19 cellular contexts compared by ENCODE assay signal in genomic region chr16:11514283-11514682, GRCh38.
DNase-seq lines count a peak whose midpoint lies in the region; ATAC-seq, FAIRE-seq and TF ChIP-seq lines count a peak whose summit lies in the region.
"Had no signal": no experiment of that assay in that cellular context is flagged by ENCODE, and none has a peak within 500 bp of the region (broad histone marks: within the 10 kb centered on the region; RNA-seq: fewer than 3 reads in every experiment).

No MANE protein-coding gene starts in this region.

- FAIRE-seq in K562 (lab: Jason Lieb, UNC) (no peak), HepG2 (lab: Jason Lieb, UNC) (no peak)
- FAIRE-seq: D721Med, GM12892, GM18507, H54 had no signal

- H3K4me1 ChIP-seq in K562 (replicated peaks in 1 of 2; ENCODE audit: control insufficient read depth in 2 of 2, insufficient read depth in 2 of 2, low read length in 2 of 2) (no peaks in the 10 kb centered on the region), HepG2 (ENCODE audit: insufficient read depth, low read length) (peaks cover 13% of the 10 kb centered on the region), neuronal stem cell (ENCODE audit: control insufficient read depth in 2 of 2, insufficient read depth in 1 of 2, low read depth in 1 of 2, low read length in 2 of 2) (peaks cover 14 to 20% of the 10 kb centered on the region in 2 donors), aorta (ENCODE audit: control insufficient read depth in 1 of 2, insufficient read depth in 2 of 2, low read length in 2 of 2) (no peaks in the 10 kb centered on the region)
- H3K4me1 ChIP-seq: Caco-2 had no signal

- TF ChIP-seq RAD21 in K562 (CRISPR knock-in tag; conservative IDR thresholded peaks at IDR 0.05 in 1 of 2, IDR thresholded peaks at IDR 0.05 in 1 of 2) (no peak), HepG2 (CRISPR knock-in tag; IDR thresholded peaks at IDR 0.05) (no peak)

- H3K79me2 ChIP-seq in K562 (ENCODE audit: control insufficient read depth, insufficient read depth, low read length) (no peaks in the 10 kb centered on the region), HepG2 (ENCODE audit: insufficient read depth, low read length) (no peaks in the 10 kb centered on the region)

- H3K14ac ChIP-seq in neuronal stem cell (ENCODE audit: low read length) = no peak overlapping the region

- BruUV-seq in K562 (replicated peaks; lab: Mats Ljungman, UMichigan) (no TSS peak), HepG2 (replicated peaks; lab: Mats Ljungman, UMichigan) (no TSS peak)

- H2AK5ac ChIP-seq in neuronal stem cell (ENCODE audit: low read depth, low read length) = peak overlapping the region; percentile 41

- TF ChIP-seq CTCF in K562 (IDR thresholded peaks at IDR 0.05 in 2 of 3, conservative IDR thresholded peaks at IDR 0.05 in 1 of 3; ENCODE audit: insufficient read depth in 2 of 3, low read depth in 1 of 3, low read length in 3 of 3) (no peak), HepG2 (CRISPR knock-in tag; IDR thresholded peaks at IDR 0.05) (0 out of 2 replicates have a peak, but pooled peaks have one; percentile 5)

- H3K36me3 ChIP-seq in K562 (ENCODE audit: control insufficient read depth, insufficient read depth, low read length) (no peaks in the 10 kb centered on the region), HepG2 (replicated peaks in 1 of 2; ENCODE audit: control insufficient read depth in 1 of 2, insufficient read depth in 2 of 2, low read length in 2 of 2) (no peaks in the 10 kb centered on the region), neuronal stem cell (replicated peaks in 1 of 2; ENCODE audit: control insufficient read depth in 2 of 2, insufficient read depth in 2 of 2, low read length in 2 of 2) (no peaks in the 10 kb centered on the region), aorta (ENCODE audit: control insufficient read depth in 1 of 2, insufficient read depth in 2 of 2, low read length in 1 of 2) (no peaks in the 10 kb centered on the region)

- ATAC-seq in K562 = peak; percentile 40; the same call in 1 of the 3 replicates
- ATAC-seq in HepG2 = peak; percentile 64
- peak; percentile 19 for ATAC-seq in aorta (ENCODE audit: low FRiP score)
- ATAC-seq: HCT116 had no signal

- intact Hi-C loops in K562 (cut with micrococcal nuclease) = no loop called here
- intact Hi-C loops in HepG2 (cut with micrococcal nuclease; ENCODE audit: unreplicated experiment) = no loop called here
- intact Hi-C loops in aorta (cut with DNase I) = loop anchor here in 1 of 2 donors (2.0 kb wide), 1 partner anchor 71 kb away; no protein-coding TSS in a partner anchor

- H3K27ac ChIP-seq in K562 (ENCODE audit: extremely low read depth, low read depth, low read length) (no peak overlapping the region), HepG2 (ENCODE audit: extremely low read length, insufficient read depth, low read length) (no peak overlapping the region), neuronal stem cell (replicated peaks; ENCODE audit: low read length) (no peak overlapping the region), aorta (ENCODE audit: low read depth in 1 of 2, low read length in 2 of 2) (no peak overlapping the region)
- H3K27ac ChIP-seq: C4-2B, GM23248 had no signal

- WGBS in K562 (ENCODE audit: insufficient coverage, low coverage, missing lambda C conversion rate) = 21% methylated on average over 13 of the region's 14 CpGs
- 45% methylated on average over 14 of the region's 14 CpGs for WGBS in HepG2 (ENCODE audit: low lambda C conversion rate)
- WGBS in neuronal stem cell (ENCODE audit: extremely low coverage in 2 of 2, insufficient read length in 2 of 2, insufficient replicate concordance in 1 of 2), 2 donors = no CpG with 5 or more reads among the region's 14 CpGs
- WGBS in aorta, 2 donors = 90 to 92% methylated on average over 14 of the region's 14 CpGs

- in situ Hi-C loops in K562 (cut with MboI) (no loop called here), HepG2 (cut with HindIII; ENCODE audit: extremely low pct_ligation_motif_present, low pct_unique_long_range_greater_than_20kb) (loop anchor here (25.0 kb wide), 1 partner anchor 102 kb away; no protein-coding TSS in a partner anchor), ACHN (cut with HindIII; ENCODE audit: low pct_ligation_motif_present, low pct_unique_long_range_greater_than_20kb, low sequenced_read_pairs) (no loop called here)

- peak overlapping the region; percentile 65 for H3K23ac ChIP-seq in neuronal stem cell (ENCODE audit: low read depth, low read length, poor library complexity)

- H2BK15ac ChIP-seq in neuronal stem cell (ENCODE audit: low read length) = peak overlapping the region; percentile 93

- H3K79me1 ChIP-seq in neuronal stem cell (ENCODE audit: low read depth, low read length) = no peaks in the 10 kb centered on the region

- H3K9me1 ChIP-seq in K562 (ENCODE audit: control insufficient read depth, insufficient read depth, low read length) = no peaks in the 10 kb centered on the region

- H3K4me3 ChIP-seq in K562 (no peak overlapping the region), HepG2 (replicated peaks in 1 of 3; ENCODE audit: insufficient read depth in 1 of 3, low read depth in 2 of 3, low read length in 3 of 3) (no peak overlapping the region), neuronal stem cell (ENCODE audit: low read length in 2 of 2) (no peak overlapping the region), aorta (ENCODE audit: low read length in 2 of 2) (no peak overlapping the region)
- H3K4me3 ChIP-seq: GM23248 had no signal

- no peak overlapping the region for H4K8ac ChIP-seq in neuronal stem cell (ENCODE audit: low read depth, low read length)

- H3K9ac ChIP-seq in K562 (ENCODE audit: insufficient read depth in 1 of 2, low read depth in 2 of 2, low read length in 2 of 2) (no peak overlapping the region), HepG2 (ENCODE audit: insufficient read depth, low read depth, low read length) (no peak overlapping the region), neuronal stem cell (ENCODE audit: low read depth, low read length, poor library complexity) (peak overlapping the region; percentile 2)
- H3K9ac ChIP-seq: GM23248 had no signal

- TF ChIP-seq EP300 in K562 (IDR thresholded peaks at IDR 0.05; ENCODE audit: low read length) (no peak), HepG2 (IDR thresholded peaks at IDR 0.05; ENCODE audit: low read depth in 2 of 2, low read length in 2 of 2) (no peak), HepG2 (CRISPR knock-in tag; IDR thresholded peaks at IDR 0.05; ENCODE audit: borderline replicate concordance) (no peak)

- POLR2A ChIA-PET in K562 (lab: Yijun Ruan, JAX) (interaction anchor here (0.6 kb wide), 1 partner anchor 89 kb away, joined by 3 read pairs; no protein-coding TSS in a partner anchor), HepG2 (lab: Yijun Ruan, JAX) (no interaction called here)

- peak overlapping the region; percentile 0 for H2BK12ac ChIP-seq in neuronal stem cell (ENCODE audit: low read length)

- H3K4me2 ChIP-seq in K562 (ENCODE audit: insufficient read depth, low read length) (no peak overlapping the region), HepG2 (ENCODE audit: low read depth, low read length) (0 out of 2 replicates have a peak overlapping the region, but pooled peaks have one; percentile 22), neuronal stem cell (ENCODE audit: insufficient read depth, low read length, poor library complexity, severe bottlenecking) (no peak overlapping the region)

- H4K20me1 ChIP-seq in K562 (replicated peaks; ENCODE audit: control insufficient read depth, insufficient read depth, low read length) = 0 out of 2 replicates have a peak, but pooled peaks cover 8% of the 10 kb centered on the region
- no peaks in the 10 kb centered on the region for H4K20me1 ChIP-seq in HepG2 (ENCODE audit: insufficient read depth, low read length)

- H3K27me3 ChIP-seq in K562 (ENCODE audit: control insufficient read depth in 2 of 2, insufficient read depth in 2 of 2, low read length in 2 of 2) = peaks cover 10 to 43% of the 10 kb centered on the region in 2 experiments; a peak in 4 of 5 replicates
- H3K27me3 ChIP-seq in HepG2 (ENCODE audit: control insufficient read depth in 1 of 2, insufficient read depth in 2 of 2, low read length in 2 of 2) = peaks cover 11 to 54% of the 10 kb centered on the region in 2 experiments
- H3K27me3 ChIP-seq in neuronal stem cell (ENCODE audit: control insufficient read depth in 3 of 3, insufficient read depth in 3 of 3, low read depth in 1 of 3, low read length in 3 of 3) = no peaks in the 10 kb centered on the region
- no peaks in the 10 kb centered on the region for H3K27me3 ChIP-seq in aorta (ENCODE audit: control insufficient read depth in 1 of 2, insufficient read depth in 2 of 2, low read length in 1 of 2)

- no peak overlapping the region for H4K91ac ChIP-seq in neuronal stem cell (ENCODE audit: low read depth, low read length, poor library complexity)

- DNase-seq in K562 (ENCODE audit: extremely low read depth in 1 of 4, low spot score in 3 of 4) = no peak
- DNase-seq in HepG2 (ENCODE audit: low spot score) = no peak
- no peak for DNase-seq in neuronal stem cell (ENCODE audit: low spot score)
- no peak for DNase-seq in aorta
- DNase-seq in mucosa of gallbladder (ENCODE audit: low spot score) = no peak
- no peak for DNase-seq in NCI-H2029 (lab: John Stamatoyannopoulos, UW)
- DNase-seq in ACHN = no peak
- DNase-seq: AML-193; Caco-2; CD4-positive, alpha-beta T cell; GDM1; GM23248; HFFc6 had no signal

- peak overlapping the region; percentile 92 for H3K18ac ChIP-seq in neuronal stem cell (ENCODE audit: low read length)

- no peak overlapping the region for H3K4ac ChIP-seq in neuronal stem cell (ENCODE audit: low read length)

- H2AFZ ChIP-seq in K562 (ENCODE audit: low read depth, low read length) (no peak overlapping the region), HepG2 (ENCODE audit: low read length) (no peak overlapping the region), neuronal stem cell (ENCODE audit: low read length) (peak overlapping the region; percentile 57)
- H2AFZ ChIP-seq: GM23248 had no signal

- H2BK120ac ChIP-seq in neuronal stem cell (ENCODE audit: low read depth, low read length) = peak overlapping the region; percentile 62

- peak overlapping the region; percentile 19 for H2BK5ac ChIP-seq in neuronal stem cell (ENCODE audit: low read length)

- CTCF ChIA-PET in K562 (lab: Yijun Ruan, JAX; ENCODE audit: low intra/inter-chr PET ratio) = no interaction called here
- CTCF ChIA-PET in HepG2 (lab: Yijun Ruan, JAX; ENCODE audit: low intra/inter-chr PET ratio, low total read pairs) = no interaction called here

- H3K9me3 ChIP-seq in K562 (replicated peaks; ENCODE audit: control insufficient read depth, insufficient read depth, low read depth, low read length) (no peaks in the 10 kb centered on the region), HepG2 (ENCODE audit: low read length) (no peaks in the 10 kb centered on the region), neuronal stem cell (replicated peaks in 1 of 2; ENCODE audit: control insufficient read depth in 2 of 2, insufficient read depth in 1 of 2, low read depth in 1 of 2, low read length in 2 of 2) (peaks cover 0 to 4% of the 10 kb centered on the region in 2 donors), aorta (ENCODE audit: control insufficient read depth, low read length) (no peaks in the 10 kb centered on the region)
- H3K9me3 ChIP-seq: Caco-2 had no signal

- TF ChIP-seq POLR2A in K562 (conservative IDR thresholded peaks at IDR 0.05) = no peak
- no peak for TF ChIP-seq POLR2A in HepG2 (IDR thresholded peaks at IDR 0.05; ENCODE audit: insufficient read depth in 1 of 2, low read depth in 2 of 2, low read length in 2 of 2)

TF ChIP-seq in K562, 482 proteins besides CTCF, POLR2A, EP300 and RAD21 (continues in another document):
- TF ChIP-seq ZNF24 (IDR thresholded peaks at IDR 0.05) = no peak

TF ChIP-seq in HepG2, 621 proteins besides CTCF, POLR2A, EP300 and RAD21 (continues in another document):
- no peak for TF ChIP-seq XRCC5 (optimal IDR thresholded peaks at IDR 0.05; ENCODE audit: low read length)

Comparison
In these comparisons a context has a peak if more than half of its experiments do, and no peak if none do; other contexts are left out.
1. Of the 241 proteins assayed by ChIP-seq in both HepG2 and K562: peak only in HepG2: CTCF, ELF1, ETV5, GABPB1, HIVEP1, HNRNPLL and 8 more; only in K562: none; in both: none; in neither: 225; mixed calls (peak in some experiments, not most) for 2.